Comparison of ENCODE assay signal across 31 cellular contexts in the genomic region with DNA sequence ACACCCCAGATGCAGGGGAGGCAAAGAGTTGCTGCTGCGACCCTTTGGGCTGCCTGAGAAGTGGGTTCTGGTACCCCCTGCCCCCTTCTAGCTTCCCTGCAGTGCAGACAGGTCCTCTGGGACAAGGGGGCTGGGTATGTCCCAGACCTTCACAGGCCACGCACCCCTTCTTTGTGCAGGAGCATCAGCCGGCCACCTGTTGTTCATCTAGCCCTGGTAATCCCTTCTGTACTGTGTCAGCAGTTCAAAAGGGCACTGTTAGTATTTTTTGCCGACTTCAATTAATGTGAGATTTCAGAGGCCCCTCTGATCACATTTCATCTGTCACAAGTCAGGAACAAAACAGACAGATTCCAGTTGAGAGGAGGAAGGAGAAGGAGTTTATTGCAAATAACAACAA. TPM values are rescaled to one million over a fixed set of nuclear protein-coding genes. Genes with fewer than 3 reads are reported as not detected.
DNase-seq lines count a peak whose midpoint lies in the region; ATAC-seq, FAIRE-seq and TF ChIP-seq lines count a peak whose summit lies in the region.
"Had no signal": no experiment of that assay in that cellular context is flagged by ENCODE, and none has a peak within 500 bp of the region (broad histone marks: within the 10 kb centered on the region; RNA-seq: fewer than 3 reads in every experiment).

No MANE protein-coding gene starts in this region.

- H3K4me2 ChIP-seq in MM.1S (ENCODE audit: low read depth, low read length) (no peak overlapping the region), trophoblast cell (ENCODE audit: low read length) (no peak overlapping the region)
- H3K4me2 ChIP-seq: A549, PC-9 had no signal

- no peak overlapping the region for H3K4me3 ChIP-seq in HEK293 (ENCODE audit: low read depth, low read length)
- H3K4me3 ChIP-seq in MM.1S (ENCODE audit: low read length): no peak overlapping the region
- H3K4me3 ChIP-seq in trophoblast cell (ENCODE audit: low read depth, low read length): peak overlapping the region; percentile 31
- H3K4me3 ChIP-seq: A549, GM12878, HAP-1, PC-9 had no signal

- no peak overlapping the region for H3K23ac ChIP-seq in trophoblast cell (ENCODE audit: low read length)

- no peak overlapping the region for H4K8ac ChIP-seq in trophoblast cell (ENCODE audit: low read depth, low read length)

- H3K9ac ChIP-seq in MM.1S (ENCODE audit: low read length) (no peak overlapping the region), trophoblast cell (ENCODE audit: low read length) (no peak overlapping the region)

- H2BK120ac ChIP-seq in trophoblast cell (ENCODE audit: insufficient read depth, low read length, poor library complexity): no peak overlapping the region

- H3K27me3 ChIP-seq in MM.1S (replicated peaks; ENCODE audit: insufficient read depth, low read length) (no peaks in the 10 kb centered on the region), trophoblast cell (ENCODE audit: insufficient read depth, low read length) (no peaks in the 10 kb centered on the region)

- WGBS in trophoblast cell (ENCODE audit: extremely low coverage, insufficient coverage, insufficient read length): no CpG with 5 or more reads among the region's 4 CpGs

- peak; percentile 75 for DNase-seq in MM.1S
- peak; percentile 37 for DNase-seq in left kidney (ENCODE audit: low read depth, low spot score)
- DNase-seq in trophoblast cell: no peak
- DNase-seq in D721Med (ENCODE audit: insufficient read length, low spot score): no peak
- DNase-seq: C1 segment of cervical spinal cord; Caco-2; CD4-positive, alpha-beta memory T cell; DMS 273 treated with DMSO at 0.1 percent for 48 hours; DMS79; EL; GDM1; GOT3; KBM-7; NCI-H1092; NCI-H1436; NCI-H187; NCI-H446; NCI-H524 treated with DMSO at 0.1 percent for 48 hours; NCI-H82; NK-92 treated with Interleukin-12 subunit alpha and Interleukin-12 subunit beta, amount 100 ng/mL, for 24 hours; PC-9; SHP77; T-cell had no signal

- H2AK5ac ChIP-seq in trophoblast cell (ENCODE audit: low read length): no peak overlapping the region

- H4K91ac ChIP-seq in trophoblast cell (ENCODE audit: low read depth, low read length): no peak overlapping the region

- FAIRE-seq in D721Med (lab: Jason Lieb, UNC): no peak
- FAIRE-seq: A549, GM12878, HTR-8/SVneo had no signal

- ATAC-seq in GM21619 (IDR thresholded peaks at IDR 0.05; ENCODE audit: unreplicated experiment) (no peak), GM21723 (IDR thresholded peaks at IDR 0.05; ENCODE audit: unreplicated experiment) (no peak)
- ATAC-seq: A549, GM12878, T-cell had no signal

- CTCF ChIA-PET in HEK293 (lab: Yijun Ruan, JAX): interaction anchor here (1.1 kb wide), 1 partner anchor 357 kb away, joined by 3 read pairs; no protein-coding TSS in a partner anchor

- no peak overlapping the region for H4K12ac ChIP-seq in trophoblast cell (ENCODE audit: low read depth, low read length)

- TF ChIP-seq CTCF in HEK293 (tag by site-specific recombination; IDR thresholded peaks at IDR 0.05) (no peak), MM.1S (IDR thresholded peaks at IDR 0.05; ENCODE audit: low read length) (no peak), D721Med (IDR thresholded peaks at IDR 0.05; ENCODE audit: insufficient read depth, missing control alignments) (no peak)

- H4K20me1 ChIP-seq in MM.1S (ENCODE audit: insufficient read depth, low read length): no peaks in the 10 kb centered on the region

- H3K9me2 ChIP-seq in MM.1S (replicated peaks; ENCODE audit: insufficient read depth, low read length): no peaks in the 10 kb centered on the region

- H3K79me2 ChIP-seq in MM.1S (ENCODE audit: low read length) (no peaks in the 10 kb centered on the region), trophoblast cell (ENCODE audit: control insufficient read depth, insufficient read depth, low read length, poor library complexity) (no peaks in the 10 kb centered on the region)

- H3F3A ChIP-seq in MM.1S (ENCODE audit: insufficient read depth, low read length): no peaks in the 10 kb centered on the region; the same call in 1 of the 2 replicates

- H3K9me3 ChIP-seq in HEK293 (ENCODE audit: control insufficient read depth, insufficient read depth, low read depth, low read length) (no peaks in the 10 kb centered on the region), MM.1S (replicated peaks; ENCODE audit: insufficient read depth, low read length) (no peaks in the 10 kb centered on the region), trophoblast cell (ENCODE audit: insufficient read depth, low read depth, low read length) (no peaks in the 10 kb centered on the region)
- H3K9me3 ChIP-seq: A549, Caco-2, HAP-1 had no signal

- no peak overlapping the region for H3K4ac ChIP-seq in trophoblast cell (ENCODE audit: low read depth, low read length)

- H3K36me3 ChIP-seq in HEK293 (ENCODE audit: control insufficient read depth in 2 of 2, insufficient read depth in 1 of 2, low read length in 2 of 2) (peaks cover 0 to 14% of the 10 kb centered on the region in 2 experiments; a peak in 1 of 3 replicates), MM.1S (replicated peaks; ENCODE audit: insufficient read depth, low read length) (no peaks in the 10 kb centered on the region), trophoblast cell (ENCODE audit: control insufficient read depth in 1 of 2, insufficient read depth in 2 of 2, low read length in 2 of 2) (no peaks in the 10 kb centered on the region)
- H3K36me3 ChIP-seq: HAP-1 had no signal

- H3K14ac ChIP-seq in trophoblast cell (ENCODE audit: low read length): no peak overlapping the region

- H2BK5ac ChIP-seq in trophoblast cell (ENCODE audit: low read depth, low read length, poor library complexity): no peak overlapping the region

- POLR2A ChIA-PET in HEK293 (lab: Yijun Ruan, JAX): no interaction called here

- H3K18ac ChIP-seq in trophoblast cell (ENCODE audit: low read length): no peak overlapping the region

- H3K4me1 ChIP-seq in HEK293 (ENCODE audit: control insufficient read depth, insufficient read depth, low read length) (no peaks in the 10 kb centered on the region), MM.1S (ENCODE audit: low read length) (peaks cover 45% of the 10 kb centered on the region), trophoblast cell (ENCODE audit: control insufficient read depth in 1 of 2, insufficient read depth in 2 of 2, low read length in 2 of 2) (no peaks in the 10 kb centered on the region)
- H3K4me1 ChIP-seq: A549, HAP-1 had no signal

- H3K27ac ChIP-seq in HEK293 (ENCODE audit: extremely low read depth, low read depth, low read length) (no peak overlapping the region), MM.1S (ENCODE audit: low read length) (no peak overlapping the region), trophoblast cell (ENCODE audit: low read depth, low read length) (no peak overlapping the region)
- H3K27ac ChIP-seq: A549, PC-9, RWPE1 had no signal

- no peak overlapping the region for H2BK12ac ChIP-seq in trophoblast cell (ENCODE audit: low read length)

- no peaks in the 10 kb centered on the region for H3K79me1 ChIP-seq in trophoblast cell (ENCODE audit: low read length)

- H2AFZ ChIP-seq in MM.1S (ENCODE audit: low read length): no peak overlapping the region
- no peak overlapping the region for H2AFZ ChIP-seq in trophoblast cell (ENCODE audit: insufficient read depth, low read length, poor library complexity)
- H2AFZ ChIP-seq: PC-9 had no signal

TF ChIP-seq in HEK293, 187 proteins besides CTCF, POLR2A, EP300 and RAD21 (continues in another document):
- no peak for TF ChIP-seq ZNF707 (tag by site-specific recombination; IDR thresholded peaks at IDR 0.05)
- TF ChIP-seq ZNF2 (tag by site-specific recombination; IDR thresholded peaks at IDR 0.05): no peak
- TF ChIP-seq SP3 (tag by site-specific recombination; IDR thresholded peaks at IDR 0.05): no peak
- TF ChIP-seq, protein P1, sequence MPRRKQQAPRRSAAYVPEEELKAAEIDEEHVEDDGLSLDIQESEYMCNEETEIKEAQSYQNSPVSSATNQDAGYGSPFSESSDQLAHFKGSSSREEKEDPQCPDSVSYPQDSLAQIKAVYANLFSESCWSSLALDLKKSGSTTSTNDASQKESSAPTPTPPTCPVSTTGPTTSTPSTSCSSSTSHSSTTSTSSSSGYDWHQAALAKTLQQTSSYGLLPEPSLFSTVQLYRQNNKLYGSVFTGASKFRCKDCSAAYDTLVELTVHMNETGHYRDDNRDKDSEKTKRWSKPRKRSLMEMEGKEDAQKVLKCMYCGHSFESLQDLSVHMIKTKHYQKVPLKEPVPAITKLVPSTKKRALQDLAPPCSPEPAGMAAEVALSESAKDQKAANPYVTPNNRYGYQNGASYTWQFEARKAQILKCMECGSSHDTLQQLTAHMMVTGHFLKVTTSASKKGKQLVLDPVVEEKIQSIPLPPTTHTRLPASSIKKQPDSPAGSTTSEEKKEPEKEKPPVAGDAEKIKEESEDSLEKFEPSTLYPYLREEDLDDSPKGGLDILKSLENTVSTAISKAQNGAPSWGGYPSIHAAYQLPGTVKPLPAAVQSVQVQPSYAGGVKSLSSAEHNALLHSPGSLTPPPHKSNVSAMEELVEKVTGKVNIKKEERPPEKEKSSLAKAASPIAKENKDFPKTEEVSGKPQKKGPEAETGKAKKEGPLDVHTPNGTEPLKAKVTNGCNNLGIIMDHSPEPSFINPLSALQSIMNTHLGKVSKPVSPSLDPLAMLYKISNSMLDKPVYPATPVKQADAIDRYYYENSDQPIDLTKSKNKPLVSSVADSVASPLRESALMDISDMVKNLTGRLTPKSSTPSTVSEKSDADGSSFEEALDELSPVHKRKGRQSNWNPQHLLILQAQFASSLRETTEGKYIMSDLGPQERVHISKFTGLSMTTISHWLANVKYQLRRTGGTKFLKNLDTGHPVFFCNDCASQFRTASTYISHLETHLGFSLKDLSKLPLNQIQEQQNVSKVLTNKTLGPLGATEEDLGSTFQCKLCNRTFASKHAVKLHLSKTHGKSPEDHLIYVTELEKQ (tag by site-specific recombination; IDR thresholded peaks at IDR 0.05; ENCODE audit: borderline replicate concordance): no peak
- TF ChIP-seq ZNF510 (tag by site-specific recombination; IDR thresholded peaks at IDR 0.05; ENCODE audit: insufficient replicate concordance): no peak
- TF ChIP-seq ZNF600 (tag by site-specific recombination; IDR thresholded peaks at IDR 0.05): no peak
- 0 out of 2 replicates have a peak, but pooled peaks have one; percentile 10 for TF ChIP-seq SCRT1 (tag by site-specific recombination; IDR thresholded peaks at IDR 0.05; ENCODE audit: borderline replicate concordance)
- no peak for TF ChIP-seq ZNF292 (tag by site-specific recombination; IDR thresholded peaks at IDR 0.05; ENCODE audit: borderline replicate concordance, low read depth)
- TF ChIP-seq SCRT2 (tag by site-specific recombination; IDR thresholded peaks at IDR 0.05): peak; percentile 70
- no peak for TF ChIP-seq ZNF48 (tag by site-specific recombination; IDR thresholded peaks at IDR 0.05)

RNA-seq across cellular contexts. Expression of a gene that starts 49.9 kb away (rescaled TPM):
- 0.49 and 0.53 TPM in 2 replicates for polyA plus RNA-seq in trophoblast cell (2013)
- polyA plus RNA-seq: CD4-positive, alpha-beta memory T cell; GM12878 had no signal

Comparison
In these comparisons a context has a peak if more than half of its experiments do, and no peak if none do; other contexts are left out.
1. DNase-seq: peak in MM.1S (single experiment) and left kidney (single experiment); none in trophoblast cell (0 of 2) and D721Med (single experiment).